Comparison of ENCODE assay signal across 8 cellular contexts in the genomic region with DNA sequence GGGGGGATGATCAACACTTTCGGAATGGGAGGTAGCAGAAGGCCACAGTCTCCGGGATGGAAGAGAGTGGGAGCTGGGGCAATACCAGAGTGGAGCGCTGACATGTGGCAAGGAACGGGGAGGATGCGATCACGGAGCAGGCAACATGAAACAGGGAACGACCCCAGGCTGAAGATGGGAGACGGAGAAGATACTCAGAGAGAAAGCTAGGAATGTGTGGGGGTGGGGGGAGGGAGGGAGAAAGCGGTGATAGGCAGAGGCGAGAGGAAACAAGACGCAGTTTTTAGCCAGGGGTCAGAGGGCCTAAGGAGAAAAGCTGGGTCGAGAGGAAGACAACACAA. TPM values are rescaled to one million over a fixed set of nuclear protein-coding genes. Genes with fewer than 3 reads are reported as not detected.
A peak's percentile ranks its signal among the peaks of the same experiment; 100 is the strongest.
DNase-seq lines count a peak whose midpoint lies in the region; ATAC-seq and TF ChIP-seq lines count a peak whose summit lies in the region.

No MANE protein-coding gene starts in this region.

- WGBS in ovary, 3 donors = 0 to 1% (median 1%) methylated on average over 12 of the region's 12 CpGs

- no peaks in the 10 kb centered on the region for H3K9me3 Mint-ChIP-seq in activated T-helper 2 cell treated with anti-CD3 and anti-CD28 coated beads, Interferon-gamma antibody, Interleukin-2, Interleukin-4, amounts not matched to agents 10 μg/mL and 5 μg/mL and 100 μg/mL, durations not matched to agents 14 hours and 24 hours and 36 hours

- peaks cover 24% of the 10 kb centered on the region for H3K36me3 Mint-ChIP-seq in activated T-helper 2 cell treated with anti-CD3 and anti-CD28 coated beads, Interferon-gamma antibody, Interleukin-2, Interleukin-4, amounts not matched to agents 10 μg/mL and 5 μg/mL and 100 μg/mL, durations not matched to agents 14 hours and 24 hours and 36 hours (ENCODE audit: low read depth)

- H3K4me1 ChIP-seq in BLaER1 = peaks cover 21% of the 10 kb centered on the region
- H3K4me1 ChIP-seq in ovary (ENCODE audit: insufficient read depth) = peaks cover 8% of the 10 kb centered on the region

- intact Hi-C loops in ovary (cut with DNase I) = no loop called here
- intact Hi-C loops in activated T-helper 2 cell treated with anti-CD3 and anti-CD28 coated beads, Interferon-gamma antibody, Interleukin-2, Interleukin-4, amounts not matched to agents 10 μg/mL and 5 μg/mL and 100 μg/mL, durations not matched to agents 14 hours and 24 hours and 36 hours (cut with micrococcal nuclease) = loop anchor here (1.0 to 5.0 kb wide), 4 partner anchors 54 to 225 kb away; a partner anchor contains a TSS
- intact Hi-C loops in posterior cingulate gyrus (cut with DNase I) = loop anchor here (5.0 kb wide), 2 partner anchors 179 to 1099 kb away; a partner anchor contains a TSS

- H3K27me3 Mint-ChIP-seq in activated T-helper 2 cell treated with anti-CD3 and anti-CD28 coated beads, Interferon-gamma antibody, Interleukin-2, Interleukin-4, amounts not matched to agents 10 μg/mL and 5 μg/mL and 100 μg/mL, durations not matched to agents 14 hours and 24 hours and 36 hours (ENCODE audit: low read depth) = peaks cover 12% of the 10 kb centered on the region

- H3K4me2 ChIP-seq in BLaER1 = peak overlapping the region; percentile 84

- H3K27ac ChIP-seq in BLaER1 (peak overlapping the region; percentile 87), ovary (peak overlapping the region; percentile 46 to 58)

- peak; percentile 53 for DNase-seq in RKO (ENCODE audit: low spot score)
- peak; percentile 30 for DNase-seq in fibroblast of pulmonary artery (ENCODE audit: low read depth)
- DNase-seq in ovary = peak in 2 of 5 donors; percentile 19 to 35
- DNase-seq in activated T-helper 2 cell treated with anti-CD3 and anti-CD28 coated beads, Interferon-gamma antibody, Interleukin-2, Interleukin-4, amounts not matched to agents 10 μg/mL and 5 μg/mL and 100 μg/mL, durations not matched to agents 14 hours and 24 hours and 36 hours (ENCODE audit: low spot score) = no peak
- DNase-seq in NCI-H446 (lab: John Stamatoyannopoulos, UW) = no peak
- DNase-seq in posterior cingulate gyrus = no peak

- peak overlapping the region; percentile 91 for H3K9ac ChIP-seq in BLaER1

- H3K4me3 ChIP-seq in BLaER1 = peak overlapping the region; percentile 93
- H3K4me3 ChIP-seq in fibroblast of pulmonary artery (replicated peaks; ENCODE audit: low read depth, low read length) = peak overlapping the region; percentile 94
- H3K4me3 ChIP-seq in ovary = peak overlapping the region; percentile 64

- no peak for TF ChIP-seq EP300 in ovary (IDR thresholded peaks at IDR 0.05)

- peaks cover 14% of the 10 kb centered on the region for H3K4me1 Mint-ChIP-seq in activated T-helper 2 cell treated with anti-CD3 and anti-CD28 coated beads, Interferon-gamma antibody, Interleukin-2, Interleukin-4, amounts not matched to agents 10 μg/mL and 5 μg/mL and 100 μg/mL, durations not matched to agents 14 hours and 24 hours and 36 hours (ENCODE audit: low read depth)

- no peak overlapping the region for H3K4me3 Mint-ChIP-seq in activated T-helper 2 cell treated with anti-CD3 and anti-CD28 coated beads, Interferon-gamma antibody, Interleukin-2, Interleukin-4, amounts not matched to agents 10 μg/mL and 5 μg/mL and 100 μg/mL, durations not matched to agents 14 hours and 24 hours and 36 hours (ENCODE audit: low read depth)

- H3K9me3 ChIP-seq in BLaER1 (peaks cover 12% of the 10 kb centered on the region), ovary (no peaks in the 10 kb centered on the region)

- H3K36me3 ChIP-seq in BLaER1 = peaks cover 35% of the 10 kb centered on the region
- H3K36me3 ChIP-seq in ovary = no peaks in the 10 kb centered on the region

- no peak for TF ChIP-seq POLR2A in ovary (IDR thresholded peaks at IDR 0.05)

- H3K27me3 ChIP-seq in BLaER1 = no peaks in the 10 kb centered on the region
- no peaks in the 10 kb centered on the region for H3K27me3 ChIP-seq in ovary

- no peak overlapping the region for H3K27ac Mint-ChIP-seq in activated T-helper 2 cell treated with anti-CD3 and anti-CD28 coated beads, Interferon-gamma antibody, Interleukin-2, Interleukin-4, amounts not matched to agents 10 μg/mL and 5 μg/mL and 100 μg/mL, durations not matched to agents 14 hours and 24 hours and 36 hours

- peaks cover 5% of the 10 kb centered on the region; the same call in 1 of the 2 replicates for H4K20me1 ChIP-seq in BLaER1

- peak; percentile 11 for ATAC-seq in GM21447 (IDR thresholded peaks at IDR 0.05; ENCODE audit: unreplicated experiment)

- TF ChIP-seq CTCF in fibroblast of pulmonary artery (IDR thresholded peaks at IDR 0.05; ENCODE audit: low read length, missing control alignments) (no peak), ovary (IDR thresholded peaks at IDR 0.05) (no peak)

RNA-seq across cellular contexts. Expression of a gene that starts 0.6 kb away (rescaled TPM):
- 10 to 100 TPM; 18.0 to 33.4 (median 27.2) TPM for total RNA-seq in ovary
- 10 to 100 TPM in 1 of 2 donors, 1 to 10 TPM in 1; 7.6 to 14.9 TPM for polyA plus RNA-seq in ovary
- 52.8 and 60.7 TPM in 2 replicates for total RNA-seq in activated T-helper 2 cell treated with anti-CD3 and anti-CD28 coated beads, Interferon-gamma antibody, Interleukin-2, Interleukin-4, amounts not matched to agents 10 μg/mL and 5 μg/mL and 100 μg/mL, durations not matched to agents 14 hours and 24 hours and 36 hours

Comparison
In these comparisons a context has a peak if more than half of its experiments do, and no peak if none do; other contexts are left out.
1. DNase-seq: peak in RKO (single experiment) and fibroblast of pulmonary artery (single experiment); none in activated T-helper 2 cell treated with anti-CD3 and anti-CD28 coated beads, Interferon-gamma antibody, Interleukin-2, Interleukin-4, amounts not matched to agents 10 μg/mL and 5 μg/mL and 100 μg/mL, durations not matched to agents 14 hours and 24 hours and 36 hours (single experiment), NCI-H446 (0 of 2) and posterior cingulate gyrus (0 of 10).
2. intact Hi-C loops: an anchor here in activated T-helper 2 cell treated with anti-CD3 and anti-CD28 coated beads, Interferon-gamma antibody, Interleukin-2, Interleukin-4, amounts not matched to agents 10 μg/mL and 5 μg/mL and 100 μg/mL, durations not matched to agents 14 hours and 24 hours and 36 hours (1.0 to 5.0 kb wide) and posterior cingulate gyrus (5.0 kb wide); none called in ovary.
3. Peak in every context shown above with its lines, with median percentiles within 50 percentile points of each other: H3K4me3 ChIP-seq.